In genomic region chr9:21692390-21692789, GRCh38 we compare ENCODE assay signal across 1 cellular context.
TF ChIP-seq lines count a peak whose summit lies in the region.

No MANE protein-coding gene starts in this region.

TF ChIP-seq in GM23338, 12 proteins besides CTCF, POLR2A, EP300 and RAD21 (continued from another document):
- no peak for TF ChIP-seq ETS1 (IDR thresholded peaks at IDR 0.05)
- no peak for TF ChIP-seq POLR2AphosphoS5 (IDR thresholded peaks at IDR 0.05; ENCODE audit: low read depth)
- no peak for TF ChIP-seq ZNF462 (CRISPR knock-in tag; IDR thresholded peaks at IDR 0.05)
- no peak for TF ChIP-seq REST (IDR thresholded peaks at IDR 0.05; ENCODE audit: unreplicated experiment)
- no peak for TF ChIP-seq JUNB (IDR thresholded peaks at IDR 0.05; ENCODE audit: unreplicated experiment)
- TF ChIP-seq ZNF331 (CRISPR knock-in tag; IDR thresholded peaks at IDR 0.05; ENCODE audit: low read depth), result no peak
